Comparison of ENCODE assay signal across 8 cellular contexts in the genomic region with DNA sequence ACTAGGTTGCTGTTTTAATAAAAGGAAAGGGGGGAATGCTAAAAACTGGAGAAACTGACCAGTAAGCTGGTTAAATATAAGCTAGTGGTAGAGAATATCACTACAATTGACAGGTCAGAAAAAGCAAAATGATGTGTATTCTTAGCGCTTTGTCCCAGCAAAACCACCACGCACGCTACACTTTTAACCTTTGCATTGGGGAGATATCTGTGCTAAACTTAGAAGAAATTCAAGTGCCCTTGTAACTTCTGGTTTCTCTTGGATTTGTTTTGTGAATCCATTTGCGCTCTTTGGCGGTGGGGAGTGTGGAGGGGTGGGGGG. TPM values are rescaled to one million over a fixed set of nuclear protein-coding genes. Genes with fewer than 3 reads are reported as not detected.
DNase-seq lines count a peak whose midpoint lies in the region; ATAC-seq and TF ChIP-seq lines count a peak whose summit lies in the region.

No MANE protein-coding gene starts in this region.

- H3K4me2 ChIP-seq in SK-N-SH, result peak overlapping the region; percentile 94

- intact Hi-C loops in stomach (cut with DNase I; ENCODE audit: low total_unique reads), result no loop called here

- WGBS in SK-N-SH (ENCODE audit: low lambda C conversion rate), result 98% methylated on average over 5 of the region's 5 CpGs
- 55 to 80% (median 70%) methylated on average over 5 of the region's 5 CpGs for WGBS in stomach, 5 donors

- ATAC-seq in SK-N-SH treated with all-trans-retinoic acid at 6 μM for 48 hours, result no peak
- ATAC-seq in activated CD8-positive, alpha-beta T cell treated with anti-CD3 and anti-CD28 coated beads, Interleukin-2, amount 10 ng/mL, durations not matched to agents 7 days and 5 days, result no peak
- ATAC-seq in GM21526 (IDR thresholded peaks at IDR 0.05; ENCODE audit: low FRiP score, unreplicated experiment), result no peak

- no peaks in the 10 kb centered on the region for H3K9me3 Mint-ChIP-seq in activated CD8-positive, alpha-beta T cell treated with anti-CD3 and anti-CD28 coated beads, Interleukin-2, amount 10 ng/mL, durations not matched to agents 7 days and 5 days (ENCODE audit: insufficient read depth)

- DNase-seq in SK-N-SH, result no peak
- no peak for DNase-seq in activated CD8-positive, alpha-beta T cell treated with anti-CD3 and anti-CD28 coated beads, Interleukin-2, amount 10 ng/mL, durations not matched to agents 7 days and 5 days
- no peak for DNase-seq in stomach
- DNase-seq in HuH-7.5 (ENCODE audit: low spot score), result no peak
- DNase-seq in AG08395 (ENCODE audit: low spot score), result no peak

- no peaks in the 10 kb centered on the region for H3K27me3 Mint-ChIP-seq in activated CD8-positive, alpha-beta T cell treated with anti-CD3 and anti-CD28 coated beads, Interleukin-2, amount 10 ng/mL, durations not matched to agents 7 days and 5 days (ENCODE audit: low read depth)

- peak overlapping the region; percentile 75 to 94 for H3K4me3 ChIP-seq in SK-N-SH (ENCODE audit: low read depth in 2 of 2, low read length in 1 of 2)
- peak overlapping the region; percentile 95 for H3K4me3 ChIP-seq in iPS-20b (ENCODE audit: low read length)
- peak overlapping the region; percentile 67 to 97 (median 95) for H3K4me3 ChIP-seq in stomach

- H3K79me2 ChIP-seq in SK-N-SH (ENCODE audit: insufficient read depth), result peaks cover 77% of the 10 kb centered on the region

- TF ChIP-seq RAD21 in SK-N-SH (IDR thresholded peaks at IDR 0.05; ENCODE audit: low read length), result no peak

- peak overlapping the region; percentile 84 for H3K4me3 Mint-ChIP-seq in activated CD8-positive, alpha-beta T cell treated with anti-CD3 and anti-CD28 coated beads, Interleukin-2, amount 10 ng/mL, durations not matched to agents 7 days and 5 days

- H3K9me2 ChIP-seq in SK-N-SH, result no peaks in the 10 kb centered on the region

- H4K20me1 ChIP-seq in SK-N-SH (ENCODE audit: insufficient read depth), result peaks cover 3% of the 10 kb centered on the region; the same call in 1 of the 2 replicates

- POLR2A ChIA-PET in SK-N-SH (lab: Yijun Ruan, JAX), result no interaction called here
- POLR2A ChIA-PET in activated CD8-positive, alpha-beta T cell treated with anti-CD3 and anti-CD28 coated beads, Interleukin-2, amount 10 ng/mL, durations not matched to agents 7 days and 5 days (lab: Charles Lee), result interaction anchor here (0.6 to 0.7 kb wide), 2 partner anchors 173 to 476 kb away, joined by 3 read pairs; no protein-coding TSS in a partner anchor

- peaks cover 8 to 22% of the 10 kb centered on the region in 2 experiments; a peak in 3 of 4 replicates for H3K4me1 ChIP-seq in SK-N-SH (ENCODE audit: control insufficient read depth in 1 of 2, insufficient read depth in 2 of 2, low read depth in 1 of 2, low read length in 1 of 2)
- peaks cover 3% of the 10 kb centered on the region for H3K4me1 ChIP-seq in iPS-20b (ENCODE audit: insufficient read depth, low read length)
- peaks cover 8 to 83% (median 59%) of the 10 kb centered on the region in 4 donors for H3K4me1 ChIP-seq in stomach

- peak overlapping the region; percentile 79 for H3K27ac Mint-ChIP-seq in activated CD8-positive, alpha-beta T cell treated with anti-CD3 and anti-CD28 coated beads, Interleukin-2, amount 10 ng/mL, durations not matched to agents 7 days and 5 days

- H3K9me3 ChIP-seq in SK-N-SH, result no peaks in the 10 kb centered on the region
- H3K9me3 ChIP-seq in iPS-20b (ENCODE audit: insufficient read depth, low read depth, low read length), result no peaks in the 10 kb centered on the region
- no peaks in the 10 kb centered on the region for H3K9me3 ChIP-seq in stomach

- H3K27me3 ChIP-seq in SK-N-SH (ENCODE audit: insufficient read depth), result no peaks in the 10 kb centered on the region
- peaks cover 7% of the 10 kb centered on the region for H3K27me3 ChIP-seq in iPS-20b (ENCODE audit: insufficient read depth, low read length)
- no peaks in the 10 kb centered on the region for H3K27me3 ChIP-seq in stomach

- no peak for TF ChIP-seq CTCF in SK-N-SH (IDR thresholded peaks at IDR 0.05)
- no peak for TF ChIP-seq CTCF in stomach (IDR thresholded peaks at IDR 0.05)

- H3K9ac ChIP-seq in SK-N-SH, result peak overlapping the region; percentile 85; the same call in 1 of the 2 replicates
- H3K9ac ChIP-seq in iPS-20b (ENCODE audit: low read depth, low read length), result peak overlapping the region; percentile 60; the same call in 1 of the 2 replicates

- TF ChIP-seq EP300 in SK-N-SH (IDR thresholded peaks at IDR 0.05; ENCODE audit: borderline replicate concordance in 1 of 2, low read depth in 1 of 2, low read length in 1 of 2) (no peak), stomach (IDR thresholded peaks at IDR 0.05) (no peak)

- no peak for TF ChIP-seq POLR2A in stomach (IDR thresholded peaks at IDR 0.05)

- H3K36me3 Mint-ChIP-seq in activated CD8-positive, alpha-beta T cell treated with anti-CD3 and anti-CD28 coated beads, Interleukin-2, amount 10 ng/mL, durations not matched to agents 7 days and 5 days (ENCODE audit: low read depth), result peaks cover 10% of the 10 kb centered on the region

- peaks cover 37% of the 10 kb centered on the region for H3K4me1 Mint-ChIP-seq in activated CD8-positive, alpha-beta T cell treated with anti-CD3 and anti-CD28 coated beads, Interleukin-2, amount 10 ng/mL, durations not matched to agents 7 days and 5 days (ENCODE audit: low read depth)

- peak overlapping the region; percentile 39; the same call in 1 of the 2 replicates for H2AFZ ChIP-seq in SK-N-SH (ENCODE audit: low read depth)

- H3K27ac ChIP-seq in SK-N-SH (ENCODE audit: low read depth in 2 of 2, low read length in 1 of 2), result peak overlapping the region in 1 of 2 experiments; percentile 56; a peak in 1 of 4 replicates
- no peak overlapping the region for H3K27ac ChIP-seq in iPS-20b (ENCODE audit: low read length)
- peak overlapping the region in 3 of 5 donors; percentile 95 to 97 (median 97) for H3K27ac ChIP-seq in stomach

- peaks cover 0 to 5% of the 10 kb centered on the region in 2 experiments for H3K36me3 ChIP-seq in SK-N-SH (replicated peaks in 1 of 2; ENCODE audit: control insufficient read depth in 1 of 2, insufficient read depth in 2 of 2, low read length in 1 of 2)
- H3K36me3 ChIP-seq in iPS-20b (ENCODE audit: insufficient read depth, low read depth, low read length), result peaks cover 11% of the 10 kb centered on the region; the same call in 1 of the 2 replicates
- H3K36me3 ChIP-seq in stomach, result no peaks in the 10 kb centered on the region

- H3F3A ChIP-seq in SK-N-SH (replicated peaks; ENCODE audit: insufficient read depth), result peaks cover 21% of the 10 kb centered on the region

- CTCF ChIA-PET in SK-N-SH (lab: Yijun Ruan, JAX), result no interaction called here
- CTCF ChIA-PET in activated CD8-positive, alpha-beta T cell treated with anti-CD3 and anti-CD28 coated beads, Interleukin-2, amount 10 ng/mL, durations not matched to agents 7 days and 5 days (lab: Charles Lee), result interaction anchor here (0.9 kb wide), 1 partner anchor 11 kb away, joined by 3 read pairs; no protein-coding TSS in a partner anchor

TF ChIP-seq in SK-N-SH treated with all-trans-retinoic acid at 6 μM for 48 hours, 23 proteins besides CTCF, POLR2A, EP300 and RAD21 (continues in another document):
- TF ChIP-seq, protein P1, sequence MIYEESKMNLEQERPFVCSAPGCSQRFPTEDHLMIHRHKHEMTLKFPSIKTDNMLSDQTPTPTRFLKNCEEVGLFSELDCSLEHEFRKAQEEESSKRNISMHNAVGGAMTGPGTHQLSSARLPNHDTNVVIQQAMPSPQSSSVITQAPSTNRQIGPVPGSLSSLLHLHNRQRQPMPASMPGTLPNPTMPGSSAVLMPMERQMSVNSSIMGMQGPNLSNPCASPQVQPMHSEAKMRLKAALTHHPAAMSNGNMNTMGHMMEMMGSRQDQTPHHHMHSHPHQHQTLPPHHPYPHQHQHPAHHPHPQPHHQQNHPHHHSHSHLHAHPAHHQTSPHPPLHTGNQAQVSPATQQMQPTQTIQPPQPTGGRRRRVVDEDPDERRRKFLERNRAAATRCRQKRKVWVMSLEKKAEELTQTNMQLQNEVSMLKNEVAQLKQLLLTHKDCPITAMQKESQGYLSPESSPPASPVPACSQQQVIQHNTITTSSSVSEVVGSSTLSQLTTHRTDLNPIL (CRISPR knock-in tag; IDR thresholded peaks at IDR 0.05; ENCODE audit: low read depth), result no peak
- TF ChIP-seq ZFP30 (CRISPR knock-in tag; IDR thresholded peaks at IDR 0.05) (no peak), ARNTL (CRISPR knock-in tag; IDR thresholded peaks at IDR 0.05; ENCODE audit: borderline replicate concordance, low read depth) (no peak), BACH2 (CRISPR knock-in tag; IDR thresholded peaks at IDR 0.05; ENCODE audit: borderline replicate concordance) (no peak), ZC3H10 (CRISPR knock-in tag; IDR thresholded peaks at IDR 0.05) (no peak), TOX (CRISPR knock-in tag; IDR thresholded peaks at IDR 0.05; ENCODE audit: borderline replicate concordance) (no peak)
- TF ChIP-seq, protein P2, sequence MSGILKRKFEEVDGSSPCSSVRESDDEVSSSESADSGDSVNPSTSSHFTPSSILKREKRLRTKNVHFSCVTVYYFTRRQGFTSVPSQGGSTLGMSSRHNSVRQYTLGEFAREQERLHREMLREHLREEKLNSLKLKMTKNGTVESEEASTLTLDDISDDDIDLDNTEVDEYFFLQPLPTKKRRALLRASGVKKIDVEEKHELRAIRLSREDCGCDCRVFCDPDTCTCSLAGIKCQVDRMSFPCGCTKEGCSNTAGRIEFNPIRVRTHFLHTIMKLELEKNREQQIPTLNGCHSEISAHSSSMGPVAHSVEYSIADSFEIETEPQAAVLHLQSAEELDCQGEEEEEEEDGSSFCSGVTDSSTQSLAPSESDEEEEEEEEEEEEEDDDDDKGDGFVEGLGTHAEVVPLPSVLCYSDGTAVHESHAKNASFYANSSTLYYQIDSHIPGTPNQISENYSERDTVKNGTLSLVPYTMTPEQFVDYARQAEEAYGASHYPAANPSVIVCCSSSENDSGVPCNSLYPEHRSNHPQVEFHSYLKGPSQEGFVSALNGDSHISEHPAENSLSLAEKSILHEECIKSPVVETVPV (CRISPR knock-in tag; IDR thresholded peaks at IDR 0.05), result no peak

RNA-seq across cellular contexts. Expression of a gene that starts 1.4 kb away (rescaled TPM):
- polyA plus RNA-seq in SK-N-SH (2012; rRNA removed) (0.79 and 0.99 TPM in 2 replicates), stomach (1 to 10 TPM in 1 of 3 donors, under 1 TPM in 2; 0.56 to 2.3 (median 0.76) TPM)
- 0.87 and 0.94 TPM in 2 replicates for polyA plus RNA-seq in SK-N-SH (2012; cell fraction: cytosol; rRNA removed)
- 1.2 and 1.9 TPM in 2 replicates for polyA plus RNA-seq in SK-N-SH (2012; cell fraction: nucleus; rRNA removed)
- 1 to 10 TPM; 7.7 to 8.5 TPM for total RNA-seq in activated CD8-positive, alpha-beta T cell treated with anti-CD3 and anti-CD28 coated beads, Interleukin-2, amount 10 ng/mL, durations not matched to agents 7 days and 5 days
- 10 to 100 TPM in 4 of 5 donors, 1 to 10 TPM in 1; 3.6 to 38.5 (median 12.3) TPM for total RNA-seq in stomach
